In the genomic region with DNA sequence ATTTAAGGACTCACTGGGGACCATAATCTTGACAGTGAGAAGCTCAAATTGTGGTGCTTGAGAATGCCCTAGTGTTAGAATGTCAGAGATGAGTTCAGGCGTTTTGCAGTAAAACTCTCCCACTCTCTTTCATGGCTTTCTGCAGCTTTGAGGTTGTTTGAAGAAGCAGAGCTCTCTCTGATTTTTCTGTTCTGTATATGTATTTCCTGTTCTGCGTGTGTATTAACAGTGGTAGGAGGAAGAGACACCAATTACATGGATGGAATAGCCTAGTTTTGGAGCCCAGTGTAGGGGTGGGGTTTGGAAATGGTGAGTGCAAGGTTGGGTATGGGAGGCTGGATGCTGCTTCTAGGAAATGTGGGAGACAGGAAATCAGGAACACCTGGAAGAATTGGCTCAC, we compare ENCODE assay signal across 14 cellular contexts. TPM values are rescaled to one million over a fixed set of nuclear protein-coding genes. Genes with fewer than 3 reads are reported as not detected.
DNase-seq lines count a peak whose midpoint lies in the region; ATAC-seq and TF ChIP-seq lines count a peak whose summit lies in the region.
"Had no signal": no experiment of that assay in that cellular context is flagged by ENCODE, and none has a peak within 500 bp of the region (broad histone marks: within the 10 kb centered on the region; RNA-seq: fewer than 3 reads in every experiment).

No MANE protein-coding gene starts in this region.

- no peak for TF ChIP-seq EP300 in sigmoid colon (IDR thresholded peaks at IDR 0.05)

- intact Hi-C loops in sigmoid colon (cut with DNase I): no loop called here

- no peak overlapping the region for H3K9ac ChIP-seq in stomach smooth muscle (ENCODE audit: low read length in 2 of 2)

- H3K27me3 Mint-ChIP-seq in activated naive CD4-positive, alpha-beta T cell treated with anti-CD3 and anti-CD28 coated beads, Interleukin-2, amount 10 ng/mL, durations not matched to agents 7 days and 5 days: no peaks in the 10 kb centered on the region
- H3K27me3 Mint-ChIP-seq in chondrocyte (ENCODE audit: low read depth): no peaks in the 10 kb centered on the region

- H3K27ac Mint-ChIP-seq in activated naive CD4-positive, alpha-beta T cell treated with anti-CD3 and anti-CD28 coated beads, Interleukin-2, amount 10 ng/mL, durations not matched to agents 7 days and 5 days: peak overlapping the region; percentile 29
- H3K27ac Mint-ChIP-seq in chondrocyte (ENCODE audit: unreplicated experiment): peak overlapping the region; percentile 4

- no peak for TF ChIP-seq POLR2A in sigmoid colon (IDR thresholded peaks at IDR 0.05)

- H3K4me1 ChIP-seq in stomach smooth muscle (ENCODE audit: control insufficient read depth, insufficient read depth, low read length) (peaks cover 46% of the 10 kb centered on the region), sigmoid colon (peaks cover 0 to 77% (median 75%) of the 10 kb centered on the region in 4 donors)

- peaks cover 62% of the 10 kb centered on the region for H3K4me1 Mint-ChIP-seq in activated naive CD4-positive, alpha-beta T cell treated with anti-CD3 and anti-CD28 coated beads, Interleukin-2, amount 10 ng/mL, durations not matched to agents 7 days and 5 days
- H3K4me1 Mint-ChIP-seq in chondrocyte (ENCODE audit: low read depth): peaks cover 68% of the 10 kb centered on the region

- H3K27ac ChIP-seq in KOPT-K1 (ENCODE audit: low read depth, low read length, poor library complexity, severe bottlenecking) (peak overlapping the region; percentile 21), stomach smooth muscle (ENCODE audit: low read length) (peak overlapping the region; percentile 24), sigmoid colon (peak overlapping the region in 1 of 4 donors; percentile 34)
- H3K27ac ChIP-seq: right lobe of liver had no signal

- H3K9me3 ChIP-seq in KOPT-K1 (ENCODE audit: insufficient read depth, low read length, poor library complexity, severe bottlenecking): no peaks in the 10 kb centered on the region
- no peaks in the 10 kb centered on the region for H3K9me3 ChIP-seq in stomach smooth muscle (ENCODE audit: control insufficient read depth in 2 of 2, low read length in 2 of 2)
- H3K9me3 ChIP-seq in sigmoid colon: no peaks in the 10 kb centered on the region
- H3K9me3 ChIP-seq: BE2C, right lobe of liver had no signal

- no peaks in the 10 kb centered on the region for H3K27me3 ChIP-seq in stomach smooth muscle (ENCODE audit: control insufficient read depth in 1 of 2, insufficient read depth in 2 of 2, low read length in 2 of 2)
- no peaks in the 10 kb centered on the region for H3K27me3 ChIP-seq in sigmoid colon
- H3K27me3 ChIP-seq: BE2C, right lobe of liver had no signal

- no peak for DNase-seq in activated naive CD4-positive, alpha-beta T cell treated with anti-CD3 and anti-CD28 coated beads, Interleukin-2, amount 10 ng/mL, durations not matched to agents 7 days and 5 days
- DNase-seq in activated naive CD4-positive, alpha-beta T cell treated with anti-CD3 and anti-CD28 coated beads, Interleukin-2, amount 50 U/mL, for 16 hours: no peak
- DNase-seq in chondrocyte (ENCODE audit: low spot score) (no peak), sigmoid colon (no peak), C1 segment of cervical spinal cord (lab: John Stamatoyannopoulos, UW) (no peak)
- DNase-seq: activated CD8-positive, alpha-beta memory T cell treated with anti-CD3 and anti-CD28 coated beads, Interleukin-2, amount 50 U/mL, for 4 hours; BE2C; glutamatergic neuron; NCI-H2081 treated with DMSO at 0.1 percent for 48 hours; right lobe of liver; T1000 had no signal

- no peak for TF ChIP-seq CTCF in chondrocyte (IDR thresholded peaks at IDR 0.05)
- no peak for TF ChIP-seq CTCF in sigmoid colon (IDR thresholded peaks at IDR 0.05)

- no peak for ATAC-seq in GM21447 (IDR thresholded peaks at IDR 0.05; ENCODE audit: unreplicated experiment)

- 30 to 39% methylated on average over 2 of the region's 2 CpGs for WGBS in sigmoid colon, 2 donors

- CTCF ChIA-PET in activated naive CD4-positive, alpha-beta T cell treated with anti-CD3 and anti-CD28 coated beads, Interleukin-2, amount 10 ng/mL, durations not matched to agents 7 days and 5 days (lab: Charles Lee): interaction anchor here (1.4 to 1.5 kb wide), 2 partner anchors 117 to 120 kb away, joined by 3 read pairs; no protein-coding TSS in a partner anchor

- no peaks in the 10 kb centered on the region for H3K9me3 Mint-ChIP-seq in activated naive CD4-positive, alpha-beta T cell treated with anti-CD3 and anti-CD28 coated beads, Interleukin-2, amount 10 ng/mL, durations not matched to agents 7 days and 5 days
- H3K9me3 Mint-ChIP-seq in chondrocyte (ENCODE audit: low read depth): no peaks in the 10 kb centered on the region

- no peak overlapping the region for H3K4me3 Mint-ChIP-seq in activated naive CD4-positive, alpha-beta T cell treated with anti-CD3 and anti-CD28 coated beads, Interleukin-2, amount 10 ng/mL, durations not matched to agents 7 days and 5 days
- H3K4me3 Mint-ChIP-seq in chondrocyte (ENCODE audit: unreplicated experiment): no peak overlapping the region

- H3K4me3 ChIP-seq in stomach smooth muscle (ENCODE audit: low read length in 2 of 2) (peak overlapping the region in 1 of 2 donors; percentile 35), sigmoid colon (no peak overlapping the region)
- H3K4me3 ChIP-seq: right lobe of liver had no signal

- peaks cover 11% of the 10 kb centered on the region for H3K36me3 Mint-ChIP-seq in activated naive CD4-positive, alpha-beta T cell treated with anti-CD3 and anti-CD28 coated beads, Interleukin-2, amount 10 ng/mL, durations not matched to agents 7 days and 5 days
- peaks cover 2% of the 10 kb centered on the region for H3K36me3 Mint-ChIP-seq in chondrocyte (ENCODE audit: low read depth)

- H3K36me3 ChIP-seq in KOPT-K1 (ENCODE audit: insufficient read depth, low read length) (peaks cover 30% of the 10 kb centered on the region), stomach smooth muscle (ENCODE audit: control insufficient read depth in 2 of 2, insufficient read depth in 2 of 2, low read length in 2 of 2) (peaks cover 0 to 2% of the 10 kb centered on the region in 2 donors), sigmoid colon (no peaks in the 10 kb centered on the region)
- H3K36me3 ChIP-seq: right lobe of liver had no signal

RNA-seq across cellular contexts. Expression of a gene that starts 12.4 kb away (rescaled TPM):
- 225 to 272 TPM (median 258 TPM) in 3 replicates for total RNA-seq in chondrocyte
- total RNA-seq in sigmoid colon: 10 to 100 TPM; 47.4 to 97.8 (median 55.6) TPM
- polyA plus RNA-seq in sigmoid colon: 10 to 100 TPM; 10.2 to 68.2 (median 15.5) TPM
